Comparison of ENCODE assay signal across 20 cellular contexts in the genomic region with DNA sequence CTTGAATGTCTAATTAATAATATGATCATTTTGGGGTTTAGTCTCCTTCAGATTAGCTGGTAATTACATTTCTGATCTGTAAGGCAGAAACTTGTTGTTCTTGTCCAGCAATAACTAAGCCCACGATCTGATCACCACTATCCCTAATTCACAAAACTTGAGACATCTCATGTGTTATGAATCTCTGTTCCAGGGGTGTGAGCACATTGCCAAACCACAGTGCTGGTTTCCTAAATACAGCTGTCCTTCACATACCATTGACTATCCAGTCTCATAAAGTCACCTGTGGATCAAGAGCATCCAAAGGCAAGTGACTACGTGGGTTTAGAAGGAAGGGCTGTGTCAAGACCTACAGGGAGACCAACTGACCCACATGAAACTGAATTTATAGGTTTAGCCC.
"Had no signal": no experiment of that assay in that cellular context is flagged by ENCODE, and none has a peak within 500 bp of the region (broad histone marks: within the 10 kb centered on the region; RNA-seq: fewer than 3 reads in every experiment).

No MANE protein-coding gene starts in this region.

- H3K9me3 ChIP-seq: esophagus squamous epithelium, right lobe of liver, suprapubic skin, transverse colon had no signal

- H3K4me3 ChIP-seq: esophagus squamous epithelium, lung, right lobe of liver, suprapubic skin, transverse colon had no signal

- H3K4me1 ChIP-seq: parathyroid adenoma, right lobe of liver, transverse colon had no signal

- H3K79me2 ChIP-seq: parathyroid adenoma had no signal

- H3K27ac ChIP-seq: esophagus squamous epithelium, parathyroid adenoma, right lobe of liver, transverse colon had no signal

- H2AFZ ChIP-seq: parathyroid adenoma had no signal

- ATAC-seq: effector memory CD8-positive, alpha-beta T cell; left lobe of liver; natural killer cell; right lobe of liver; stimulated activated naive CD8-positive, alpha-beta T cell treated with anti-CD3 and anti-CD28 coated beads, Interleukin-15, amount 100 ng/mL, for 72 hours had no signal

- DNase-seq: cerebellar nuclear complex; cortex of kidney; effector memory CD8-positive, alpha-beta T cell; erythroblast; esophagus squamous epithelium; kidney; natural killer cell; occipital lobe; right lobe of liver; stimulated activated CD4-positive, alpha-beta T cell treated with anti-CD3 and anti-CD28 coated beads, Interleukin-15, amount 100 ng/mL, for 24 hours; stimulated activated CD4-positive, alpha-beta T cell treated with anti-CD3 and anti-CD28 coated beads, Interleukin-2, amount 100 ng/mL, for 48 hours; stimulated activated CD8-positive, alpha-beta memory T cell treated with anti-CD3 and anti-CD28 coated beads, Interleukin-4, amount 100 ng/mL, for 48 hours; stimulated activated naive CD4-positive, alpha-beta T cell; stimulated activated naive CD8-positive, alpha-beta T cell treated with anti-CD3 and anti-CD28 coated beads, Interleukin-15, amount 100 ng/mL, for 72 hours; transverse colon had no signal

- FAIRE-seq: frontal cortex had no signal

- H3K36me3 ChIP-seq: esophagus squamous epithelium, right lobe of liver, suprapubic skin, transverse colon had no signal

- H3K9ac ChIP-seq: parathyroid adenoma had no signal

- H3K27me3 ChIP-seq: esophagus squamous epithelium, right lobe of liver, suprapubic skin, transverse colon had no signal
